8 cellular contexts compared by ENCODE assay signal in the genomic region with DNA sequence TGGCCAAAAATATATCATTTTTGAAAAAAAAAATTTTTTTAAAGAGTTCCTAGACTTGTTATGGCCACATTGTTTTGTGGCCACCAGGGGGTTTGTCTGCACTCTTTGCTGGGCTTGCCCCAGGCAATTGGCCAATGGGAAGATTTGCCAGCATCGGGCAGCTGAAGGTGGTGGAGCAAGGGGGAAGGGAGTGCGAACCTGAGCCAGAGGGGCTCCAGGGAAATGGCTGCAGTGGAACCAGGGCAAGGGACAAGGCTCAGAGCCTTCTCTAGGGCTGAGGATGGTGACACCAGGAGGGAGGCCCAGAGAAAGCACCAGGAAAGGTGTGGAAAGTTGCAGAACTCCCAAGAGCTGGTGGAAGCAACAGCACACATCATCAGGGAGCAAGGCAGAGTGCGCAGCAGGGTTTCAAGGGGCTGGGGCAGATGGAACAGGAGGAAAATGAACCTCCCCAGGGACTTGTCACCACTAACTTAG. TPM values are rescaled to one million over a fixed set of nuclear protein-coding genes. Genes with fewer than 3 reads are reported as not detected.
DNase-seq lines count a peak whose midpoint lies in the region; ATAC-seq and TF ChIP-seq lines count a peak whose summit lies in the region.

No MANE protein-coding gene starts in this region.

- TF ChIP-seq POLR2A in sigmoid colon (IDR thresholded peaks at IDR 0.05) = no peak

- ATAC-seq in GM18511 (IDR thresholded peaks at IDR 0.05; ENCODE audit: unreplicated experiment) (no peak), GM21619 (IDR thresholded peaks at IDR 0.05; ENCODE audit: unreplicated experiment) (no peak)

- H3K4me3 ChIP-seq in GM12875 (ENCODE audit: low read depth, low read length) (no peak overlapping the region), fibroblast of the aortic adventitia (ENCODE audit: low read depth, low read length) (no peak overlapping the region), sigmoid colon (no peak overlapping the region)

- no peaks in the 10 kb centered on the region for H3K9me3 ChIP-seq in sigmoid colon

- DNase-seq in 8988T (peak; percentile 83), RPMI7951 (ENCODE audit: low read depth) (peak; percentile 37), fibroblast of the aortic adventitia (ENCODE audit: low read depth) (peak; percentile 53), sigmoid colon (no peak), DMS153 treated with DMSO at 0.1 percent for 48 hours (lab: John Stamatoyannopoulos, UW; ENCODE audit: unreplicated experiment) (no peak)

- no peak for TF ChIP-seq EP300 in sigmoid colon (IDR thresholded peaks at IDR 0.05)

- peaks cover 0 to 15% (median 11%) of the 10 kb centered on the region in 4 donors for H3K4me1 ChIP-seq in sigmoid colon

- TF ChIP-seq CTCF in GM12875 (IDR thresholded peaks at IDR 0.05; ENCODE audit: borderline replicate concordance, insufficient read depth, low read depth, low read length) = peak; percentile 41; the same call in 1 of the 2 replicates
- TF ChIP-seq CTCF in fibroblast of the aortic adventitia (IDR thresholded peaks at IDR 0.05; ENCODE audit: insufficient read depth, low read length) = peak; percentile 61
- TF ChIP-seq CTCF in sigmoid colon (IDR thresholded peaks at IDR 0.05) = peak in 3 of 4 experiments; percentile 19 to 36 (median 21)

- no peaks in the 10 kb centered on the region for H3K36me3 ChIP-seq in sigmoid colon

- no peak overlapping the region for H3K27ac ChIP-seq in sigmoid colon

- 35 to 58% methylated on average over 3 of the region's 3 CpGs for WGBS in sigmoid colon, 2 donors

- no peaks in the 10 kb centered on the region for H3K27me3 ChIP-seq in sigmoid colon

- intact Hi-C loops in sigmoid colon (cut with DNase I) = no loop called here

RNA-seq across cellular contexts. Expression of a gene that starts 15.5 kb away (rescaled TPM):
- total RNA-seq in RPMI7951 (2014; rRNA removed; shearing (Covaris generic)) = 2.8 and 3.0 TPM in 2 replicates
- 12.3 and 15.7 TPM in 2 replicates for total RNA-seq in fibroblast of the aortic adventitia (ENCODE audit: low replicate concordance)
- 10 to 100 TPM; 11.0 to 30.3 (median 15.9) TPM for total RNA-seq in sigmoid colon
- polyA plus RNA-seq in sigmoid colon = 10 to 100 TPM; 20.4 to 60.3 (median 40.7) TPM

Comparison
In these comparisons a context has a peak if more than half of its experiments do, and no peak if none do; other contexts are left out.
1. DNase-seq: peak in 8988T (single experiment), RPMI7951 (single experiment) and fibroblast of the aortic adventitia (single experiment); none in sigmoid colon (single experiment) and DMS153 treated with DMSO at 0.1 percent for 48 hours (single experiment).
2. Peak in every context shown above with its lines, with median percentiles within 50 percentile points of each other: CTCF ChIP-seq.